In the genomic region with DNA sequence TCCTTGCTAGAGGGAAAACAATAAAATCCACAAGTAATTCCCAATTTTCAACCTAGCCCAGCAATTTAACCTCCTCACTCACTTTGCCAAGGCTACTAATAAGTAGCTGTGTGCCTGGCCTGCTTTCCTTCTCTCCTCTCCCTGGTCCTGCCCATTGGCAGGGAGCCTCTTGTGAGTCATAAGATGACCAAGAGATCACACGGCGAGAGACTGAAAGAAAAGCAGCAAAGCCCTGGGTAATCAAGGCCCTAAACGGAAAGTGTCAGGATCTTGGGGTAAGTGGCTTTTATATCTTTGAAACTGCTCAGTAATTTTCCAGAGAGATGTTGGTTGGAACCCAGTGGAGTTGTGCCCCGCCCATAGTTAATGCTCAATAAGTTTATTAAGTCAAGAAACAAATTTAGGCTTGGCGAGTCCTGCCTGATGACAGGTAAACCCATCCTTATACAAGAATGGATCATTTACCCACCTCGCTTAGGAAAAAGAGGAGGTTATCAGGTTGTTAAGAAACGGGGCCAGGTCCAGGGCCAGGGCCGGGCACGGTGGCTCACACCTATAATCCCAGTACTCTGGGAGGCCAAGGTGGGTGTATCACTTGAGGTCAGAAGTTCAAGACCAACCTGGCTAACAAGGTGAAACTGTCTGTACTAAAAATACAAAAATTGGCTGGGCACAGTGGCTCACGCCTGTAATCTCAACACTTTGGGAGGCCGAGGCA, we compare ENCODE assay signal across 9 cellular contexts. TPM values are rescaled to one million over a fixed set of nuclear protein-coding genes. Genes with fewer than 3 reads are reported as not detected.
DNase-seq lines count a peak whose midpoint lies in the region; ATAC-seq and TF ChIP-seq lines count a peak whose summit lies in the region.
"Had no signal": no experiment of that assay in that cellular context is flagged by ENCODE, and none has a peak within 500 bp of the region (broad histone marks: within the 10 kb centered on the region; RNA-seq: fewer than 3 reads in every experiment).

No MANE protein-coding gene starts in this region.

- no peak overlapping the region for H3K27ac ChIP-seq in substantia nigra (ENCODE audit: low read depth, low read length, poor library complexity, severe bottlenecking)

- TF ChIP-seq CTCF in HFFc6 (IDR thresholded peaks at IDR 0.05) (no peak), brain (conservative IDR thresholded peaks at IDR 0.05) (no peak)

- H3K4me3 Mint-ChIP-seq in HFFc6 (peak overlapping the region; percentile 75), brain (peak overlapping the region; percentile 15 to 77 (median 36))

- H3K27ac Mint-ChIP-seq in HFFc6 (peak overlapping the region; percentile 91), brain (peak overlapping the region; percentile 45 to 97 (median 93))
- H3K27ac Mint-ChIP-seq: activated naive CD4-positive, alpha-beta T cell treated with anti-CD3 and anti-CD28 coated beads, Interleukin-2, amount 50 U/mL, for 72 hours had no signal

- H3K4me1 Mint-ChIP-seq in HFFc6 (ENCODE audit: low read depth) (peaks cover 14% of the 10 kb centered on the region), brain (peaks cover 10% of the 10 kb centered on the region)

- H3K9me3 Mint-ChIP-seq in HFFc6 (no peaks in the 10 kb centered on the region), brain (no peaks in the 10 kb centered on the region)
- H3K9me3 Mint-ChIP-seq: activated naive CD4-positive, alpha-beta T cell treated with anti-CD3 and anti-CD28 coated beads, Interleukin-2, amount 50 U/mL, for 72 hours had no signal

- H3K36me3 Mint-ChIP-seq in HFFc6 (ENCODE audit: low read depth) (no peaks in the 10 kb centered on the region), brain (peaks cover 2% of the 10 kb centered on the region)
- H3K36me3 Mint-ChIP-seq: activated naive CD4-positive, alpha-beta T cell treated with anti-CD3 and anti-CD28 coated beads, Interleukin-2, amount 50 U/mL, for 72 hours had no signal

- no peak for ATAC-seq in HG02642 (IDR thresholded peaks at IDR 0.05; ENCODE audit: poor library complexity, unreplicated experiment)

- H3K27me3 Mint-ChIP-seq in HFFc6 (ENCODE audit: insufficient read depth) (no peaks in the 10 kb centered on the region; the same call in 1 of the 2 replicates), brain (no peaks in the 10 kb centered on the region)

- peak; percentile 91 for DNase-seq in HFFc6
- peak; percentile 97 for DNase-seq in iris pigment epithelial cell (ENCODE audit: low read depth)
- peak in 25 of 49 donors; percentile 5 to 60 (median 25) for DNase-seq in substantia nigra (lab: John Stamatoyannopoulos, UW)
- no peak for DNase-seq in cerebellar nuclear complex (lab: John Stamatoyannopoulos, UW)
- no peak for DNase-seq in DMS53 treated with DMSO at 0.1 percent for 48 hours (lab: John Stamatoyannopoulos, UW; ENCODE audit: unreplicated experiment)
- DNase-seq in DMS79 treated with DMSO at 0.1 percent for 48 hours (lab: John Stamatoyannopoulos, UW): no peak

RNA-seq across cellular contexts. Expression of a gene that starts 10.0 kb away (rescaled TPM):
- 10 to 100 TPM; 16.0 to 20.0 (median 19.4) TPM for total RNA-seq in HFFc6 (2021; fragmentation: NEBNext Ultra II Directional; extraction: Animal tissue kit (Norgen Biotek cat#: 25700))
- polyA plus RNA-seq in brain (ENCODE audit: insufficient read depth, low read depth, low replicate concordance): 7.2 TPM

Comparison
In these comparisons a context has a peak if more than half of its experiments do, and no peak if none do; other contexts are left out.
1. DNase-seq: peak in HFFc6 (single experiment), iris pigment epithelial cell (single experiment) and substantia nigra (25 of 49); none in cerebellar nuclear complex (0 of 2), DMS53 treated with DMSO at 0.1 percent for 48 hours (single experiment) and DMS79 treated with DMSO at 0.1 percent for 48 hours (single experiment).